Comparison of ENCODE assay signal across 29 cellular contexts in the genomic region with DNA sequence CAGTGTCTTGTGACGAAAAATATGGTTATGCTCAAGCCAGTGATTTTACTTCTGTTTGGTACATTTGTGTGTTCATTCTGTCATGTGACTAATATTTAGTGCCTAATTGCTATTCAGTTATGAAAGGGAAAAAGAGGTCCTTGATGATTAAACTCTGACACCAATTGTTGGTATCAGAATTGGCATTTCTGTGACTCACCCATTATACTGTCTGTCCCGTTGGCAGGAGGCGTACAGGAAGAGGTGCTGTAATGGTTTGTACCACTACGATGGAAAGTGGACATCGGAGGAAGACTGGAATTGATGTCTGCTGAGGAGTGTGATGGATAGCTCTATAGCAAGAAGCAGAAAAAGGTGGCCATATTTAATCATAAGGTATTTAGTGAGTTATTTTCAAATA.
DNase-seq lines count a peak whose midpoint lies in the region; ATAC-seq and TF ChIP-seq lines count a peak whose summit lies in the region.
"Had no signal": no experiment of that assay in that cellular context is flagged by ENCODE, and none has a peak within 500 bp of the region (broad histone marks: within the 10 kb centered on the region; RNA-seq: fewer than 3 reads in every experiment).

No MANE protein-coding gene starts in this region.

- no peaks in the 10 kb centered on the region for H3K27me3 Mint-ChIP-seq in activated naive CD8-positive, alpha-beta T cell treated with anti-CD3 and anti-CD28 coated beads, Interleukin-2, amount 50 U/mL, for 24 hours
- no peaks in the 10 kb centered on the region for H3K27me3 Mint-ChIP-seq in activated naive CD8-positive, alpha-beta T cell treated with anti-CD3 and anti-CD28 coated beads for 36 hours
- H3K27me3 Mint-ChIP-seq: activated T-cell treated with anti-CD3 and anti-CD28 coated beads, Interleukin-2, amount 50 U/mL, for 24 hours had no signal

- no peak overlapping the region for H3K4me3 ChIP-seq in epithelial cell of esophagus (ENCODE audit: low read length)
- H3K4me3 ChIP-seq: GM23338 had no signal

- H3K4me1 Mint-ChIP-seq in activated naive CD8-positive, alpha-beta T cell treated with anti-CD3 and anti-CD28 coated beads, Interleukin-2, amount 50 U/mL, for 24 hours, result peaks cover 17% of the 10 kb centered on the region
- no peaks in the 10 kb centered on the region for H3K4me1 Mint-ChIP-seq in activated naive CD8-positive, alpha-beta T cell treated with anti-CD3 and anti-CD28 coated beads for 36 hours

- peaks cover 1% of the 10 kb centered on the region for H3K36me3 Mint-ChIP-seq in activated naive CD8-positive, alpha-beta T cell treated with anti-CD3 and anti-CD28 coated beads, Interleukin-2, amount 50 U/mL, for 24 hours (ENCODE audit: low read depth)
- no peaks in the 10 kb centered on the region for H3K36me3 Mint-ChIP-seq in activated naive CD8-positive, alpha-beta T cell treated with anti-CD3 and anti-CD28 coated beads for 36 hours

- H3K9me3 Mint-ChIP-seq in activated naive CD8-positive, alpha-beta T cell treated with anti-CD3 and anti-CD28 coated beads, Interleukin-2, amount 50 U/mL, for 24 hours, result peaks cover 3% of the 10 kb centered on the region
- no peaks in the 10 kb centered on the region for H3K9me3 Mint-ChIP-seq in activated naive CD8-positive, alpha-beta T cell treated with anti-CD3 and anti-CD28 coated beads for 36 hours
- H3K9me3 Mint-ChIP-seq: activated T-cell treated with anti-CD3 and anti-CD28 coated beads, Interleukin-2, amount 50 U/mL, for 24 hours; GM23338; nephron progenitor cell had no signal

- no peak overlapping the region for H3K4me3 Mint-ChIP-seq in activated naive CD8-positive, alpha-beta T cell treated with anti-CD3 and anti-CD28 coated beads, Interleukin-2, amount 50 U/mL, for 24 hours
- no peak overlapping the region for H3K4me3 Mint-ChIP-seq in activated naive CD8-positive, alpha-beta T cell treated with anti-CD3 and anti-CD28 coated beads for 36 hours
- H3K4me3 Mint-ChIP-seq: activated T-cell treated with anti-CD3 and anti-CD28 coated beads, Interleukin-2, amount 50 U/mL, for 24 hours; GM23338; nephron progenitor cell had no signal

- DNase-seq in activated naive CD8-positive, alpha-beta T cell treated with anti-CD3 and anti-CD28 coated beads, Interleukin-2, amount 50 U/mL, for 24 hours, result no peak
- no peak for DNase-seq in activated naive CD8-positive, alpha-beta T cell treated with anti-CD3 and anti-CD28 coated beads for 36 hours
- peak; percentile 41 for DNase-seq in epithelial cell of esophagus (ENCODE audit: low read depth)
- DNase-seq in stimulated activated naive CD4-positive, alpha-beta T cell (lab: John Stamatoyannopoulos, UW), result no peak
- no peak for DNase-seq in activated T-cell treated with anti-CD3 and anti-CD28 coated beads, Interleukin-2, amount 50 U/mL, for 1 hour
- no peak for DNase-seq in NCI-H510A treated with DMSO at 0.1 percent for 48 hours (lab: John Stamatoyannopoulos, UW)
- DNase-seq in NCI-H2196 (lab: John Stamatoyannopoulos, UW; ENCODE audit: unreplicated experiment), result no peak
- DNase-seq: activated CD4-positive, alpha-beta T cell treated with anti-CD3 and anti-CD28 coated beads for 48 hours; activated CD8-positive, alpha-beta memory T cell treated with anti-CD3 and anti-CD28 coated beads for 24 hours; activated gamma-delta T cell treated with Interleukin-2 at 50 U/mL for 16 hours; activated T-cell treated with anti-CD3 and anti-CD28 coated beads, Interleukin-2, amount 50 U/mL, for 24 hours; C1 segment of cervical spinal cord; cerebellar nuclear complex; COR-L47; hypothalamus; IMR-90; left colon; NCI-H1092; NCI-H1694 treated with DMSO at 0.1 percent for 48 hours; NCI-H524 treated with DMSO at 0.1 percent for 48 hours; nephron progenitor cell; NK-92 treated with Interleukin-12 subunit alpha and Interleukin-12 subunit beta, amount 100 ng/mL, for 24 hours; SHP77 treated with DMSO at 0.1 percent for 48 hours; stimulated activated CD4-positive, alpha-beta T cell treated with anti-CD3 and anti-CD28 coated beads, Interleukin-4, amount 100 ng/mL, for 24 hours; substantia nigra; T-helper 9 cell; trophoblast cell had no signal

- H3K27ac Mint-ChIP-seq in activated naive CD8-positive, alpha-beta T cell treated with anti-CD3 and anti-CD28 coated beads, Interleukin-2, amount 50 U/mL, for 24 hours, result peak overlapping the region; percentile 4
- H3K27ac Mint-ChIP-seq in activated naive CD8-positive, alpha-beta T cell treated with anti-CD3 and anti-CD28 coated beads for 36 hours, result no peak overlapping the region
- H3K27ac Mint-ChIP-seq: activated T-cell treated with anti-CD3 and anti-CD28 coated beads, Interleukin-2, amount 50 U/mL, for 24 hours; GM23338; nephron progenitor cell had no signal

- no peak for ATAC-seq in activated naive CD8-positive, alpha-beta T cell treated with anti-CD3 and anti-CD28 coated beads, Interleukin-2, amount 50 U/mL, for 24 hours
- peak; percentile 34; the same call in 1 of the 3 replicates for ATAC-seq in SK-N-SH treated with all-trans-retinoic acid at 6 μM for 48 hours
- ATAC-seq: GM23338, left colon had no signal

- TF ChIP-seq CTCF in epithelial cell of esophagus (IDR thresholded peaks at IDR 0.05; ENCODE audit: insufficient read depth, low read depth, low read length, missing control alignments), result no peak

TF ChIP-seq in SK-N-SH treated with all-trans-retinoic acid at 6 μM for 48 hours, 23 proteins besides CTCF, POLR2A, EP300 and RAD21:
- TF ChIP-seq SNAI2 (CRISPR knock-in tag; IDR thresholded peaks at IDR 0.05), result no peak
- TF ChIP-seq TCF4 (CRISPR knock-in tag; IDR thresholded peaks at IDR 0.05; ENCODE audit: borderline replicate concordance), result no peak
- TF ChIP-seq CSDC2 (CRISPR knock-in tag; IDR thresholded peaks at IDR 0.05), result no peak
- TF ChIP-seq TOX (CRISPR knock-in tag; IDR thresholded peaks at IDR 0.05; ENCODE audit: borderline replicate concordance), result 0 out of 2 replicates have a peak, but pooled peaks have one; percentile 4
